16 cellular contexts compared by ENCODE assay signal in the genomic region with DNA sequence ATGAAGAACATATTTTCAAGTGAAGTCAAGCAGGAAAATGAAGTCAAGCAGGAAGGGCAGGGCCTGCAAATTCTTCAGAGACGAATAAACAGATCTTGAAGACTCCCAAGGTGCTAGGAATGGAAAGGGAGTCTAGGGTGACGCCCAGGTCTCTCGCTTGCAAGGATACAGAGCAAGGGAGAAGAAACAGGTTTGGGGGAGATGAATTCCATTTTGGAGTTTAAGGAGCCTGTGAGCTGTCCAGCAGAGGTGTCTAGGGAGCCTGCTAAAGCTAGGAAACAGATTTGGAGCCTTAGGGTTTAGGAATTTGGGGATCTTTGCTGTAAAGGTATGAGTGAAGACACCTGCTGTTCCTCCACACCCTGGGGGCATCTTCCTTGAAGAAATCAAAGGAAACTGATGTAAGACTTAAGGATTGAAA. TPM values are rescaled to one million over a fixed set of nuclear protein-coding genes. Genes with fewer than 3 reads are reported as not detected.
A peak's percentile ranks its signal among the peaks of the same experiment; 100 is the strongest.
DNase-seq lines count a peak whose midpoint lies in the region; ATAC-seq, FAIRE-seq and TF ChIP-seq lines count a peak whose summit lies in the region.
"Had no signal": no experiment of that assay in that cellular context is flagged by ENCODE, and none has a peak within 500 bp of the region (broad histone marks: within the 10 kb centered on the region; RNA-seq: fewer than 3 reads in every experiment).

No MANE protein-coding gene starts in this region.

- ATAC-seq in A549 (no peak), activated B cell treated with CpG ODN at 0.5 μM for 24 hours (ENCODE audit: low read depth) (no peak), GM19455 (IDR thresholded peaks at IDR 0.05; ENCODE audit: unreplicated experiment) (no peak), upper lobe of left lung (ENCODE audit: low FRiP score in 2 of 2) (no peak)
- ATAC-seq: esophagus mucosa had no signal

- peaks cover 27% of the 10 kb centered on the region; the same call in 2 of the 3 replicates for H3K4me1 ChIP-seq in A549
- H3K4me1 ChIP-seq in upper lobe of left lung: peaks cover 26 to 59% (median 29%) of the 10 kb centered on the region in 4 donors

- H3K4me3 Mint-ChIP-seq in activated B cell treated with CpG ODN at 0.5 μM for 24 hours (peak overlapping the region; percentile 15), mesothelial cell of epicardium (peak overlapping the region; percentile 20)

- FAIRE-seq in A549 (lab: Jason Lieb, UNC): no peak

- no peak for TF ChIP-seq EP300 in A549 (IDR thresholded peaks at IDR 0.05)
- no peak for TF ChIP-seq EP300 in upper lobe of left lung (IDR thresholded peaks at IDR 0.05)

- H3K27ac ChIP-seq in A549: peak overlapping the region in 1 of 2 experiments; percentile 13; a peak in 2 of 6 replicates
- peak overlapping the region in 1 of 4 donors; percentile 13 for H3K27ac ChIP-seq in upper lobe of left lung
- H3K27ac ChIP-seq: BLaER1 had no signal

- no peaks in the 10 kb centered on the region for H3K27me3 ChIP-seq in upper lobe of left lung
- H3K27me3 ChIP-seq: BLaER1 had no signal

- H3K27ac Mint-ChIP-seq in activated B cell treated with CpG ODN at 0.5 μM for 24 hours (peak overlapping the region; percentile 65), mesothelial cell of epicardium (peak overlapping the region; percentile 62)

- H3K9me3 Mint-ChIP-seq in activated B cell treated with CpG ODN at 0.5 μM for 24 hours (no peaks in the 10 kb centered on the region), mesothelial cell of epicardium (no peaks in the 10 kb centered on the region)
- H3K9me3 Mint-ChIP-seq: activated T-helper 2 cell treated with anti-CD3 and anti-CD28 coated beads, Interferon-gamma antibody, Interleukin-2, Interleukin-4, amounts not matched to agents 10 μg/mL and 5 μg/mL and 100 μg/mL, durations not matched to agents 14 hours and 24 hours and 36 hours had no signal

- TF ChIP-seq CTCF in A549 (IDR thresholded peaks at IDR 0.05) (no peak), activated B cell treated with CpG ODN at 0.5 μM for 24 hours (IDR thresholded peaks at IDR 0.05) (no peak), mesothelial cell of epicardium (IDR thresholded peaks at IDR 0.05; ENCODE audit: unreplicated experiment) (no peak), upper lobe of left lung (IDR thresholded peaks at IDR 0.05) (no peak)

- H3K36me3 ChIP-seq in upper lobe of left lung: peaks cover 0 to 7% (median 2%) of the 10 kb centered on the region in 4 donors

- TF ChIP-seq POLR2A in A549 (IDR thresholded peaks at IDR 0.05; ENCODE audit: low read length) (no peak), upper lobe of left lung (IDR thresholded peaks at IDR 0.05) (no peak)

- H3K27me3 Mint-ChIP-seq in activated B cell treated with CpG ODN at 0.5 μM for 24 hours (no peaks in the 10 kb centered on the region), mesothelial cell of epicardium (ENCODE audit: low read depth) (no peaks in the 10 kb centered on the region)

- H3K4me1 Mint-ChIP-seq in activated B cell treated with CpG ODN at 0.5 μM for 24 hours (peaks cover 32% of the 10 kb centered on the region), mesothelial cell of epicardium (peaks cover 16% of the 10 kb centered on the region)

- CTCF ChIA-PET in A549 (lab: Yijun Ruan, JAX): interaction anchor here (0.6 to 2.4 kb wide), 4 partner anchors 8 to 311 kb away, joined by 3 to 11 read pairs (median 4); no protein-coding TSS in a partner anchor
- CTCF ChIA-PET in activated B cell treated with CpG ODN at 0.5 μM for 24 hours (lab: Charles Lee): no interaction called here

- intact Hi-C loops in activated B cell treated with CpG ODN at 0.5 μM for 24 hours (cut with micrococcal nuclease): no loop called here

- H3K9me3 ChIP-seq in A549 (no peaks in the 10 kb centered on the region), upper lobe of left lung (no peaks in the 10 kb centered on the region)
- H3K9me3 ChIP-seq: BLaER1 had no signal

- peak overlapping the region; percentile 19; the same call in 2 of the 3 replicates for H3K4me2 ChIP-seq in A549
- H3K4me2 ChIP-seq: BLaER1 had no signal

- POLR2A ChIA-PET in A549 (lab: Yijun Ruan, JAX): interaction anchor here (1.6 kb wide), 1 partner anchor 37 kb away, joined by 5 read pairs; no protein-coding TSS in a partner anchor
- POLR2A ChIA-PET in activated B cell treated with CpG ODN at 0.5 μM for 24 hours (lab: Charles Lee): interaction anchor here (0.7 to 1.5 kb wide), 2 partner anchors 9 to 64 kb away, joined by 3 read pairs; no protein-coding TSS in a partner anchor

- H3K36me3 Mint-ChIP-seq in activated B cell treated with CpG ODN at 0.5 μM for 24 hours (ENCODE audit: low read depth) (peaks cover 15% of the 10 kb centered on the region), mesothelial cell of epicardium (peaks cover 4% of the 10 kb centered on the region)

- TF ChIP-seq RAD21 in A549 (conservative IDR thresholded peaks at IDR 0.05 in 1 of 2, IDR thresholded peaks at IDR 0.05 in 1 of 2): no peak

- DNase-seq in A549 (ENCODE audit: low read depth in 1 of 2, low spot score in 1 of 2) (peak in 1 of 2 experiments; percentile 45), ELR (ENCODE audit: low read depth) (peak; percentile 16), activated B cell treated with CpG ODN at 0.5 μM for 24 hours (no peak), mesothelial cell of epicardium (ENCODE audit: low spot score in 2 of 2, unreplicated experiment in 2 of 2) (no peak), upper lobe of left lung (no peak)
- no peak for DNase-seq in activated effector memory CD4-positive, alpha-beta T cell treated with Interleukin-2 at 50 U/mL for 16 hours
- DNase-seq in stimulated activated CD4-positive, alpha-beta T cell treated with anti-CD3 and anti-CD28 coated beads, Interleukin-4, amount 100 ng/mL, for 4 hours: no peak
- DNase-seq: caudate nucleus, NCI-H1417 treated with DMSO at 0.1 percent for 48 hours, NCI-H510A treated with DMSO at 0.1 percent for 48 hours, RPMI8226 had no signal

- H3K4me3 ChIP-seq in A549: no peak overlapping the region
- H3K4me3 ChIP-seq in upper lobe of left lung: no peak overlapping the region
- H3K4me3 ChIP-seq: BLaER1 had no signal

- 54% methylated on average over 3 of the region's 3 CpGs for WGBS in A549 (ENCODE audit: missing lambda C conversion rate)
- 45 to 60% methylated on average over 3 of the region's 3 CpGs for WGBS in upper lobe of left lung, 2 donors

TF ChIP-seq in A549, 52 proteins besides CTCF, POLR2A, EP300 and RAD21 (continues in another document):
- no peak for TF ChIP-seq MAFK (IDR thresholded peaks at IDR 0.05; ENCODE audit: partially characterized antibody)
- no peak for TF ChIP-seq CBX8 (IDR thresholded peaks at IDR 0.05)
- TF ChIP-seq EHF (CRISPR knock-in tag; IDR thresholded peaks at IDR 0.05): no peak
- no peak for TF ChIP-seq NPAS2 (CRISPR knock-in tag; IDR thresholded peaks at IDR 0.05; ENCODE audit: borderline replicate concordance)
- no peak for TF ChIP-seq RCOR1 (IDR thresholded peaks at IDR 0.05; ENCODE audit: low read depth, low read length)

RNA-seq across cellular contexts. Expression of gene UNKL, which starts 2.0 kb away (rescaled TPM):
- 17.2 and 20.7 TPM in 2 replicates for polyA plus RNA-seq in A549 (2011; rRNA removed)
- 47.0 and 63.2 TPM in 2 replicates for polyA plus RNA-seq in A549 (2012; cell fraction: cytosol; rRNA removed)
- polyA plus RNA-seq in A549 (2012; cell fraction: nucleus; rRNA removed): 182 and 202 TPM in 2 replicates
- 37.6 to 41.2 TPM (median 38.2 TPM) in 3 replicates for polyA plus RNA-seq in A549 (2017; fragmentation: RNase III; extraction: RNeasy Plus Mini Kit Qiagen cat#74134 plus additional on column Dnase treatment)
- polyA minus RNA-seq in A549 (2011; rRNA and poly(A)+ RNA removed): 6.3 and 10.8 TPM in 2 replicates
- total RNA-seq in activated B cell treated with CpG ODN at 0.5 μM for 24 hours: 42.1 and 70.7 TPM in 2 replicates
- total RNA-seq in mesothelial cell of epicardium: 38.3 to 43.6 TPM (median 40.2 TPM) in 3 replicates
- 10 to 100 TPM in 5 of 6 donors, 1 to 10 TPM in 1; 7.6 to 83.8 (median 28.0) TPM for total RNA-seq in upper lobe of left lung

RNA-seq across cellular contexts. Expression of gene UQCC4, which starts 4.0 kb away (rescaled TPM):
- polyA plus RNA-seq in A549 (2011; rRNA removed) (33.0 and 35.4 TPM in 2 replicates), A549 (2017; fragmentation: RNase III; extraction: RNeasy Plus Mini Kit Qiagen cat#74134 plus additional on column Dnase treatment) (21.5 to 23.6 TPM (median 23.0 TPM) in 3 replicates)
- 44.4 and 52.5 TPM in 2 replicates for polyA plus RNA-seq in A549 (2012; cell fraction: cytosol; rRNA removed)
- polyA plus RNA-seq in A549 (2012; cell fraction: nucleus; rRNA removed): 33.0 and 37.6 TPM in 2 replicates
- polyA minus RNA-seq in A549 (2011; rRNA and poly(A)+ RNA removed): 7.6 and 15.3 TPM in 2 replicates
- total RNA-seq in activated B cell treated with CpG ODN at 0.5 μM for 24 hours (15.4 and 18.2 TPM in 2 replicates), mesothelial cell of epicardium (12.9 to 14.6 TPM (median 14.2 TPM) in 3 replicates), upper lobe of left lung (10 to 100 TPM in 3 of 6 donors, 1 to 10 TPM in 3; 3.1 to 16.3 (median 9.9) TPM)

RNA-seq across cellular contexts. Expression of gene PERCC1, which starts 14.3 kb away (rescaled TPM):
- polyA plus RNA-seq in A549 (2011; rRNA removed) (not detected in 2 replicates), A549 (2017; fragmentation: RNase III; extraction: RNeasy Plus Mini Kit Qiagen cat#74134 plus additional on column Dnase treatment) (not detected in 3 replicates)
- polyA plus RNA-seq in A549 (2012; cell fraction: cytosol; rRNA removed): not detected in 2 replicates
- polyA plus RNA-seq in A549 (2012; cell fraction: nucleus; rRNA removed): not detected in 2 replicates
- not detected in 2 replicates for polyA minus RNA-seq in A549 (2011; rRNA and poly(A)+ RNA removed)
- total RNA-seq in activated B cell treated with CpG ODN at 0.5 μM for 24 hours (0.24 and 0.33 TPM in 2 replicates), mesothelial cell of epicardium (not detected in 3 replicates), upper lobe of left lung (1 to 10 TPM in 1 of 6 donors, under 1 TPM in 1, not detected in 4; 0.27 to 2.2 TPM)
- total RNA-seq: activated T-helper 2 cell treated with anti-CD3 and anti-CD28 coated beads, Interferon-gamma antibody, Interleukin-2, Interleukin-4, amounts not matched to agents 10 μg/mL and 5 μg/mL and 100 μg/mL, durations not matched to agents 14 hours and 24 hours and 36 hours; esophagus mucosa; posterior vena cava had no signal

RNA-seq across cellular contexts. Expression of gene CCDC154, which starts 27.8 kb away (rescaled TPM):
- 0.16 and 0.34 TPM in 2 replicates for polyA plus RNA-seq in A549 (2011; rRNA removed)
- polyA plus RNA-seq in A549 (2012; cell fraction: cytosol; rRNA removed): 0.30 and 0.32 TPM in 2 replicates
- 1.6 and 2.0 TPM in 2 replicates for polyA plus RNA-seq in A549 (2012; cell fraction: nucleus; rRNA removed)
- polyA plus RNA-seq in A549 (2017; fragmentation: RNase III; extraction: RNeasy Plus Mini Kit Qiagen cat#74134 plus additional on column Dnase treatment): 0.49 to 0.74 TPM (median 0.70 TPM) in 3 replicates
- not detected in 2 replicates for polyA minus RNA-seq in A549 (2011; rRNA and poly(A)+ RNA removed)
- total RNA-seq in activated B cell treated with CpG ODN at 0.5 μM for 24 hours: 5.1 and 6.7 TPM in 2 replicates
- 3.9 to 5.6 TPM (median 4.2 TPM) in 3 replicates for total RNA-seq in mesothelial cell of epicardium
- 1 to 10 TPM in 4 of 6 donors, under 1 TPM in 1, not detected in 1; 0.30 to 5.4 (median 2.9) TPM for total RNA-seq in upper lobe of left lung

RNA-seq across cellular contexts. Expression of gene CLCN7, which starts 58.3 kb away (rescaled TPM):
- polyA plus RNA-seq in A549 (2011; rRNA removed) (17.2 and 19.9 TPM in 2 replicates), A549 (2017; fragmentation: RNase III; extraction: RNeasy Plus Mini Kit Qiagen cat#74134 plus additional on column Dnase treatment) (51.6 to 69.7 TPM (median 62.8 TPM) in 3 replicates)
- polyA plus RNA-seq in A549 (2012; cell fraction: cytosol; rRNA removed): 52.1 and 62.2 TPM in 2 replicates
- 218 and 307 TPM in 2 replicates for polyA plus RNA-seq in A549 (2012; cell fraction: nucleus; rRNA removed)
- 28.2 and 40.0 TPM in 2 replicates for polyA minus RNA-seq in A549 (2011; rRNA and poly(A)+ RNA removed)
- total RNA-seq in activated B cell treated with CpG ODN at 0.5 μM for 24 hours (127 and 144 TPM in 2 replicates), mesothelial cell of epicardium (94.5 to 96.1 TPM (median 94.6 TPM) in 3 replicates), upper lobe of left lung (100 to 1,000 TPM in 4 of 6 donors, 10 to 100 TPM in 2; 78.0 to 463 (median 147) TPM)
